Comparison of ENCODE assay signal across 8 cellular contexts in the genomic region with DNA sequence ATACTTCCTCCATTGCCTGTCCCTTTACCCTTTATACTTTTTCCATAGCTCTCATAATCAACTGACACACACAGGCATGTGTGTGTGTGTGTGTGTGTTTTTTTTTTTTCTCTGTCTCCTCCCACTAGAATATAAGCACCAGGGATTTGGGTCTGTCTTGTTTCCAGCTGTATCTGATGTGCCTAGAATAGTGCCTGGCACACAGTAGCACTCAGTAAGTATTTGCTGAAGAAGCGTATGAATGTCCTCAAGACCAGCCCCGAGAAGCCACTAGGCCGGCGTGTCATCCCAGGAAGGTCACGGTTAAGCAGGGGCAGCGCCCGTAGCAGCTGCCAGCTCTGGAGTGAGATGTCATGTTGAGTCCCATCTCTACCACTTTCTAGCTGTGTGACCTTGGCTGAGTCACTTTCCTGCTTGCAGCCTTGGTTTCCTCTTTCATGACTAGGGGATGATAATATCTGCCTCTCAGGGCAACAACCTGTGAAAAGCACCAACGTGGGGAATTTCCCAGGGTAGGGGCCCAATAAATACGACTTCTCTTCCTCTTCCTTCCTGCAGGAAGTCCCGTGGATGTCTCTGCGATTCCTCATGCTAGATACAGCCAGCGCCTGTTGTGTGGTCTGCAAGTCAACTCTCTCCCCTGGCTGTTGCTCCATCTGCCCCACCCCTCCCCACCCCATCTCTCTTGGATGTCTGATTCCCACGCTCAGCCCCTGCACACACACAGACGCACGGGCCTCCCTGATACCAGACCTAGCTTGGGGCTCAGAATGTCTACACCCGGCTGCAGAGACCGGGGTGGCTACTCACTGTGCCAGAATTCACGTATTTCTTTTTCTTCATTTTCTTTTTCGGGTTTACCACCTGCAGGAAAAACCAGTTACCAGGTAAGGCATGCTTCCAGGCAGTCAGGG. TPM values are rescaled to one million over a fixed set of nuclear protein-coding genes. Genes with fewer than 3 reads are reported as not detected.
DNase-seq lines count a peak whose midpoint lies in the region; ATAC-seq and TF ChIP-seq lines count a peak whose summit lies in the region.

No MANE protein-coding gene starts in this region.

- WGBS in mammary epithelial cell (ENCODE audit: low coverage, missing lambda C conversion rate): 81% methylated on average over 15 of the region's 19 CpGs

- dilution Hi-C loops in mammary epithelial cell (cut with HindIII; ENCODE audit: low sequenced_read_pairs): loop anchor here (5.0 kb wide), 2 partner anchors 92 to 262 kb away; no protein-coding TSS in a partner anchor

- no peak for TF ChIP-seq CTCF in mammary epithelial cell (conservative IDR thresholded peaks at IDR 0.05 in 1 of 2, IDR thresholded peaks at IDR 0.05 in 1 of 2; ENCODE audit: extremely low read depth in 1 of 2, insufficient read depth in 1 of 2, low read depth in 1 of 2, low read length in 2 of 2)

- ATAC-seq in HG03097 (IDR thresholded peaks at IDR 0.05; ENCODE audit: low FRiP score, unreplicated experiment) (peak; percentile 32), GM19328 (IDR thresholded peaks at IDR 0.05; ENCODE audit: unreplicated experiment) (no peak), HG03571 (IDR thresholded peaks at IDR 0.05; ENCODE audit: unreplicated experiment) (no peak)

- no peak overlapping the region for H3K4me3 ChIP-seq in mammary epithelial cell (replicated peaks in 1 of 3; ENCODE audit: insufficient read depth in 1 of 3, low read depth in 2 of 3, low read length in 3 of 3)

- no peak overlapping the region for H3K27ac ChIP-seq in mammary epithelial cell (ENCODE audit: insufficient read depth, low read depth, low read length)

- peak; percentile 57 for DNase-seq in GDM1 (lab: John Stamatoyannopoulos, UW)
- DNase-seq in UCSD-AML1 (lab: John Stamatoyannopoulos, UW; ENCODE audit: unreplicated experiment): peak; percentile 60
- DNase-seq in mammary epithelial cell: peak; percentile 89
- DNase-seq in stimulated activated CD4-positive, alpha-beta T cell treated with anti-CD3 and anti-CD28 coated beads, Interleukin-4, amount 100 ng/mL, for 4 hours: peak; percentile 45 to 79
- no peak for DNase-seq in NCI-H187 (lab: John Stamatoyannopoulos, UW)

- CTCF ChIA-PET in mammary epithelial cell (lab: Charles Lee; ENCODE audit: low non-redundant PET): no interaction called here

- H3K9me3 ChIP-seq in mammary epithelial cell (replicated peaks; ENCODE audit: insufficient read depth, low read length): no peaks in the 10 kb centered on the region

- no peak overlapping the region for H2AFZ ChIP-seq in mammary epithelial cell (ENCODE audit: low read depth, low read length)

- H3K4me1 ChIP-seq in mammary epithelial cell (ENCODE audit: insufficient read depth, low read length): peaks cover 15% of the 10 kb centered on the region

- no peaks in the 10 kb centered on the region for H4K20me1 ChIP-seq in mammary epithelial cell (ENCODE audit: insufficient read depth, low read length)

- H3K4me2 ChIP-seq in mammary epithelial cell (ENCODE audit: insufficient read depth, low read depth, low read length): no peak overlapping the region

- H3K27me3 ChIP-seq in mammary epithelial cell (ENCODE audit: insufficient read depth, low read length): no peaks in the 10 kb centered on the region

- H3K36me3 ChIP-seq in mammary epithelial cell (ENCODE audit: insufficient read depth, low read length): no peaks in the 10 kb centered on the region

- BruUV-seq in mammary epithelial cell (replicated peaks; lab: Mats Ljungman, UMichigan): no TSS peak

- no peaks in the 10 kb centered on the region for H3K79me2 ChIP-seq in mammary epithelial cell (ENCODE audit: insufficient read depth, low read length)

- intact Hi-C loops in mammary epithelial cell (cut with micrococcal nuclease): loop anchor here (5.0 kb wide), 2 partner anchors 453 to 628 kb away; no protein-coding TSS in a partner anchor

- H3K9ac ChIP-seq in mammary epithelial cell (ENCODE audit: insufficient read depth, low read length): no peak overlapping the region

- in situ Hi-C loops in mammary epithelial cell (cut with MboI; ENCODE audit: low sequenced_read_pairs in 2 of 2): loop anchor here in 1 of 2 donors (10.0 kb wide), 1 partner anchor 141 kb away; no protein-coding TSS in a partner anchor

RNA-seq across cellular contexts. Expression of a gene that starts 58.1 kb away (rescaled TPM):
- total RNA-seq in mammary epithelial cell: under 1 TPM in 1 of 2 donors, not detected in 1; 0.17 TPM
- 0.02 TPM for polyA plus RNA-seq in mammary epithelial cell
- polyA minus RNA-seq in mammary epithelial cell: not detected

Comparison
In these comparisons a context has a peak if more than half of its experiments do, and no peak if none do; other contexts are left out.
1. DNase-seq: peak in GDM1 (single experiment), UCSD-AML1 (single experiment), mammary epithelial cell (single experiment) and stimulated activated CD4-positive, alpha-beta T cell treated with anti-CD3 and anti-CD28 coated beads, Interleukin-4, amount 100 ng/mL, for 4 hours (2 of 2); none in NCI-H187 (0 of 2).